ENCODE assay signal across 31 cellular contexts in the genomic region with DNA sequence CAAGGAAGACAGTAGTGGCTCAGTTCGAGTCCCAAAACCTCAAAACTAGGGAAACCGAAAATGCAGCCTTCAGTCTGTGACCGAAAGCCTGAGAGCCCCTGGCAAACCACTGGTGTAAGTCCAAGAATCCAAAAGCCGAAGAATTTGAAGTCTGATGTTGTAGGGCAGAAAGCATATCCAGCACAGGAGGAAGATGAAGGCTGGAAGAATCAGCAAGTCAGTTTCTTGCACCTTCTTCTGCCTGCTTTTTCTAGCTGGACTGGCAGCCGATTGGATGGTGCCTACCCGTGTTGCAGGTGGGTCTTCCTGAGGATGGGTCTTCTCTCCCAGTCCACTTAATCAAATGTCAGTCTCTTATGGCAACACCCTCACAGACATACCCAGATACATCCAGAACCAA.
"Had no signal": no experiment of that assay in that cellular context is flagged by ENCODE, and none has a peak within 500 bp of the region (broad histone marks: within the 10 kb centered on the region; RNA-seq: fewer than 3 reads in every experiment).

No MANE protein-coding gene starts in this region.

- H3K4me3 Mint-ChIP-seq: naive B cell; naive thymus-derived CD8-positive, alpha-beta T cell; natural killer cell treated with Interleukin-12 subunit alpha and Interleukin-12 subunit beta and Interleukin-15 and Interleukin-18, amount 100 ng/mL, for 72 hours; nephron progenitor cell; neural crest cell; stimulated activated effector memory CD8-positive, alpha-beta T cell treated with anti-CD3 and anti-CD28 coated beads, Interleukin-12 subunit alpha, Interleukin-12 subunit beta, amount 100 ng/mL, for 72 hours; stimulated activated naive B cell treated with anti-CD40 and anti-IgM and Interleukin-4, amounts not matched to agents 10 μg/mL and 1 μg/mL and 100 μg/mL, for 72 hours; stimulated activated naive CD8-positive, alpha-beta T cell treated with anti-CD3 and anti-CD28 coated beads, Interleukin-15, amount 100 ng/mL, for 72 hours had no signal

- H3K27ac ChIP-seq: neutrophil, ovary, parathyroid adenoma, psoas muscle, right lobe of liver, sigmoid colon, suprapubic skin, testis, tibial nerve, upper lobe of left lung had no signal

- H2AFZ ChIP-seq: parathyroid adenoma had no signal

- H3K36me3 Mint-ChIP-seq: naive B cell; naive thymus-derived CD8-positive, alpha-beta T cell; natural killer cell treated with Interleukin-12 subunit alpha and Interleukin-12 subunit beta and Interleukin-15 and Interleukin-18, amount 100 ng/mL, for 72 hours; stimulated activated effector memory CD8-positive, alpha-beta T cell treated with anti-CD3 and anti-CD28 coated beads, Interleukin-12 subunit alpha, Interleukin-12 subunit beta, amount 100 ng/mL, for 72 hours; stimulated activated naive B cell treated with anti-CD40 and anti-IgM and Interleukin-4, amounts not matched to agents 10 μg/mL and 1 μg/mL and 100 μg/mL, for 72 hours had no signal

- DNase-seq: naive B cell; naive thymus-derived CD8-positive, alpha-beta T cell; nephron progenitor cell; nucleus accumbens; ovary; posterior cingulate gyrus; psoas muscle; right cardiac atrium; right lobe of liver; sigmoid colon; small intestine; stimulated activated CD4-positive, alpha-beta T cell treated with anti-CD3 and anti-CD28 coated beads, Interleukin-15, amount 100 ng/mL, for 24 hours; stimulated activated CD4-positive, alpha-beta T cell treated with anti-CD3 and anti-CD28 coated beads, Interleukin-2, amount 100 ng/mL, for 24 hours; stimulated activated CD4-positive, alpha-beta T cell treated with anti-CD3 and anti-CD28 coated beads, Interleukin-2, amount 100 ng/mL, for 48 hours; stimulated activated CD4-positive, alpha-beta T cell treated with anti-CD3 and anti-CD28 coated beads, Interleukin-4, amount 100 ng/mL, for 24 hours; stimulated activated naive B cell treated with anti-CD40 and anti-IgM and Interleukin-4, amounts not matched to agents 10 μg/mL and 1 μg/mL and 100 μg/mL, for 72 hours; stimulated activated naive CD4-positive, alpha-beta T cell treated with Interleukin-2 at 50 U/mL for 16 hours; stimulated activated naive CD8-positive, alpha-beta T cell treated with anti-CD3 and anti-CD28 coated beads, Interleukin-15, amount 100 ng/mL, for 72 hours; substantia nigra; testis; trophoblast cell; upper lobe of left lung had no signal

- H3K9ac ChIP-seq: parathyroid adenoma had no signal

- H3K4me1 Mint-ChIP-seq: naive B cell; naive thymus-derived CD8-positive, alpha-beta T cell; nephron progenitor cell; neural crest cell; stimulated activated effector memory CD8-positive, alpha-beta T cell treated with anti-CD3 and anti-CD28 coated beads, Interleukin-12 subunit alpha, Interleukin-12 subunit beta, amount 100 ng/mL, for 72 hours; stimulated activated naive B cell treated with anti-CD40 and anti-IgM and Interleukin-4, amounts not matched to agents 10 μg/mL and 1 μg/mL and 100 μg/mL, for 72 hours; stimulated activated naive CD8-positive, alpha-beta T cell treated with anti-CD3 and anti-CD28 coated beads, Interleukin-15, amount 100 ng/mL, for 72 hours had no signal

- H3K9me3 Mint-ChIP-seq: naive B cell; naive thymus-derived CD8-positive, alpha-beta T cell; natural killer cell treated with Interleukin-12 subunit alpha and Interleukin-12 subunit beta and Interleukin-15 and Interleukin-18, amount 100 ng/mL, for 72 hours; nephron progenitor cell; stimulated activated effector memory CD8-positive, alpha-beta T cell treated with anti-CD3 and anti-CD28 coated beads, Interleukin-12 subunit alpha, Interleukin-12 subunit beta, amount 100 ng/mL, for 72 hours; stimulated activated naive B cell treated with anti-CD40 and anti-IgM and Interleukin-4, amounts not matched to agents 10 μg/mL and 1 μg/mL and 100 μg/mL, for 72 hours; stimulated activated naive CD8-positive, alpha-beta T cell treated with anti-CD3 and anti-CD28 coated beads, Interleukin-15, amount 100 ng/mL, for 72 hours had no signal

- H3K36me3 ChIP-seq: neutrophil, ovary, right lobe of liver, sigmoid colon, suprapubic skin, tibial nerve, upper lobe of left lung had no signal

- H3K27me3 ChIP-seq: neutrophil, ovary, right lobe of liver, sigmoid colon, suprapubic skin, testis, tibial nerve, upper lobe of left lung had no signal

- H3K9me3 ChIP-seq: neutrophil, ovary, psoas muscle, right lobe of liver, sigmoid colon, suprapubic skin, testis, upper lobe of left lung had no signal

- H3K79me2 ChIP-seq: parathyroid adenoma had no signal

- H3K27me3 Mint-ChIP-seq: naive B cell; stimulated activated naive B cell treated with anti-CD40 and anti-IgM and Interleukin-4, amounts not matched to agents 10 μg/mL and 1 μg/mL and 100 μg/mL, for 72 hours; stimulated activated naive CD8-positive, alpha-beta T cell treated with anti-CD3 and anti-CD28 coated beads, Interleukin-15, amount 100 ng/mL, for 72 hours had no signal

- H3K4me1 ChIP-seq: parathyroid adenoma, psoas muscle, right lobe of liver, sigmoid colon, suprapubic skin, testis, tibial nerve, upper lobe of left lung had no signal

- H3K4me3 ChIP-seq: ovary, psoas muscle, right lobe of liver, sigmoid colon, suprapubic skin, testis, tibial nerve, upper lobe of left lung had no signal

- H3K27ac Mint-ChIP-seq: natural killer cell treated with Interleukin-12 subunit alpha and Interleukin-12 subunit beta and Interleukin-15 and Interleukin-18, amount 100 ng/mL, for 72 hours; nephron progenitor cell; progenitor cell of endocrine pancreas; stimulated activated effector memory CD8-positive, alpha-beta T cell treated with anti-CD3 and anti-CD28 coated beads, Interleukin-12 subunit alpha, Interleukin-12 subunit beta, amount 100 ng/mL, for 72 hours; stimulated activated naive B cell treated with anti-CD40 and anti-IgM and Interleukin-4, amounts not matched to agents 10 μg/mL and 1 μg/mL and 100 μg/mL, for 72 hours; stimulated activated naive CD8-positive, alpha-beta T cell treated with anti-CD3 and anti-CD28 coated beads, Interleukin-15, amount 100 ng/mL, for 72 hours had no signal

- FAIRE-seq: urothelium cell line had no signal

- ATAC-seq: naive thymus-derived CD8-positive, alpha-beta T cell; natural killer cell treated with Interleukin-12 subunit alpha and Interleukin-12 subunit beta and Interleukin-15 and Interleukin-18, amount 100 ng/mL, for 72 hours; psoas muscle; right cardiac atrium; right lobe of liver; stimulated activated effector memory CD8-positive, alpha-beta T cell treated with anti-CD3 and anti-CD28 coated beads, Interleukin-12 subunit alpha, Interleukin-12 subunit beta, amount 100 ng/mL, for 72 hours; stimulated activated naive B cell treated with anti-CD40 and anti-IgM and Interleukin-4, amounts not matched to agents 10 μg/mL and 1 μg/mL and 100 μg/mL, for 72 hours; stimulated activated naive CD8-positive, alpha-beta T cell treated with anti-CD3 and anti-CD28 coated beads, Interleukin-15, amount 100 ng/mL, for 72 hours had no signal
